19 cellular contexts compared by ENCODE assay signal in genomic region chr1:24110642-24111263, GRCh38. TPM values are rescaled to one million over a fixed set of nuclear protein-coding genes. Genes with fewer than 3 reads are reported as not detected.
DNase-seq lines count a peak whose midpoint lies in the region; ATAC-seq, FAIRE-seq and TF ChIP-seq lines count a peak whose summit lies in the region.
"Had no signal": no experiment of that assay in that cellular context is flagged by ENCODE, and none has a peak within 500 bp of the region (broad histone marks: within the 10 kb centered on the region; RNA-seq: fewer than 3 reads in every experiment).

No MANE protein-coding gene starts in this region.

- peak overlapping the region; percentile 20 for H3K9ac ChIP-seq in endothelial cell of umbilical vein (replicated peaks; ENCODE audit: extremely low read depth, insufficient read depth, low read length)
- peak overlapping the region; percentile 35 for H3K9ac ChIP-seq in keratinocyte (ENCODE audit: control insufficient read depth, extremely low read depth, insufficient read depth, low read length)
- peak overlapping the region; percentile 89 to 98 (median 97) for H3K9ac ChIP-seq in skeletal muscle tissue (ENCODE audit: low read depth in 1 of 3, low read length in 3 of 3)

- POLR2A ChIA-PET in endothelial cell of umbilical vein (lab: Charles Lee), result no interaction called here

- H3K79me2 ChIP-seq in endothelial cell of umbilical vein (ENCODE audit: control insufficient read depth, insufficient read depth, low read length) (no peaks in the 10 kb centered on the region), keratinocyte (ENCODE audit: control insufficient read depth, insufficient read depth, low read length) (no peaks in the 10 kb centered on the region)

- H3K9me3 ChIP-seq in endothelial cell of umbilical vein (replicated peaks; ENCODE audit: control insufficient read depth, insufficient read depth, low read length), result no peaks in the 10 kb centered on the region
- H3K9me3 ChIP-seq in keratinocyte (ENCODE audit: control insufficient read depth, low read depth, low read length), result no peaks in the 10 kb centered on the region
- H3K9me3 ChIP-seq in skeletal muscle tissue (ENCODE audit: control insufficient read depth in 3 of 3, low read length in 3 of 3), result no peaks in the 10 kb centered on the region
- H3K9me3 ChIP-seq: pancreas, upper lobe of left lung had no signal

- H4K20me1 ChIP-seq in endothelial cell of umbilical vein (replicated peaks; ENCODE audit: control insufficient read depth, extremely low read depth, insufficient read depth, low read length) (no peaks in the 10 kb centered on the region), keratinocyte (ENCODE audit: control insufficient read depth, extremely low read depth, insufficient read depth, low read length) (no peaks in the 10 kb centered on the region)

- dilution Hi-C loops in endothelial cell of umbilical vein (cut with MboI; ENCODE audit: extremely low pct_ligation_motif_present, low sequenced_read_pairs), result no loop called here
- dilution Hi-C loops in keratinocyte (cut with MboI; ENCODE audit: extremely low pct_ligation_motif_present, low sequenced_read_pairs), result no loop called here

- H3K4me2 ChIP-seq in endothelial cell of umbilical vein (ENCODE audit: insufficient read depth, low read length) (no peak overlapping the region), keratinocyte (ENCODE audit: control insufficient read depth, extremely low read depth, insufficient read depth, low read depth, low read length) (peak overlapping the region; percentile 83)

- H3K4me3 ChIP-seq in endothelial cell of umbilical vein (replicated peaks in 1 of 3; ENCODE audit: insufficient read depth in 1 of 3, low read depth in 1 of 3, low read length in 3 of 3), result no peak overlapping the region
- no peak overlapping the region for H3K4me3 ChIP-seq in keratinocyte (ENCODE audit: control insufficient read depth in 2 of 3, extremely low read depth in 1 of 3, insufficient read depth in 2 of 3, low read depth in 1 of 3, low read length in 3 of 3)
- peak overlapping the region; percentile 79 to 94 (median 81) for H3K4me3 ChIP-seq in skeletal muscle tissue (ENCODE audit: low read length in 3 of 3)
- H3K4me3 ChIP-seq: cardiac muscle cell, pancreas, upper lobe of left lung had no signal

- H2AFZ ChIP-seq in endothelial cell of umbilical vein (ENCODE audit: low read depth, low read length) (peak overlapping the region; percentile 94), keratinocyte (ENCODE audit: control insufficient read depth, low read length) (peak overlapping the region; percentile 88)

- peak; percentile 33 for FAIRE-seq in endothelial cell of umbilical vein (lab: Jason Lieb, UNC)
- FAIRE-seq in keratinocyte (lab: Jason Lieb, UNC), result no peak
- FAIRE-seq: pancreas had no signal

- H3K27ac ChIP-seq in endothelial cell of umbilical vein (ENCODE audit: insufficient read depth, low read depth, low read length), result no peak overlapping the region
- peak overlapping the region; percentile 46 for H3K27ac ChIP-seq in keratinocyte (ENCODE audit: control insufficient read depth, insufficient read depth, low read length)
- H3K27ac ChIP-seq in skeletal muscle tissue (ENCODE audit: low read depth, low read length), result peak overlapping the region; percentile 98
- H3K27ac ChIP-seq: cardiac muscle cell, pancreas, upper lobe of left lung had no signal

- H3K9me1 ChIP-seq in endothelial cell of umbilical vein (replicated peaks; ENCODE audit: control insufficient read depth, extremely low read depth, insufficient read depth, low read length) (no peaks in the 10 kb centered on the region), keratinocyte (ENCODE audit: control insufficient read depth, extremely low read depth, insufficient read depth, low read length) (peaks cover 2% of the 10 kb centered on the region)

- H3K27me3 ChIP-seq in endothelial cell of umbilical vein (ENCODE audit: control insufficient read depth in 2 of 2, insufficient read depth in 2 of 2, low read length in 2 of 2), result peaks cover 0 to 2% of the 10 kb centered on the region in 2 experiments
- no peaks in the 10 kb centered on the region for H3K27me3 ChIP-seq in keratinocyte (ENCODE audit: control insufficient read depth, extremely low read depth, insufficient read depth, low read length)
- H3K27me3 ChIP-seq in skeletal muscle tissue (ENCODE audit: control insufficient read depth in 3 of 3, insufficient read depth in 3 of 3, low read length in 3 of 3), result peaks cover 0 to 3% (median 2%) of the 10 kb centered on the region in 3 donors
- H3K27me3 ChIP-seq: cardiac muscle cell, pancreas, upper lobe of left lung had no signal

- H3K4me1 ChIP-seq in endothelial cell of umbilical vein (ENCODE audit: control insufficient read depth, extremely low read depth, insufficient read depth, low read length), result peaks cover 25% of the 10 kb centered on the region
- H3K4me1 ChIP-seq in keratinocyte (ENCODE audit: control insufficient read depth, extremely low read depth, insufficient read depth, low read length), result peaks cover 37% of the 10 kb centered on the region
- H3K4me1 ChIP-seq in skeletal muscle tissue (ENCODE audit: control insufficient read depth in 3 of 3, insufficient read depth in 3 of 3, low read length in 3 of 3), result peaks cover 59 to 64% (median 64%) of the 10 kb centered on the region in 3 donors
- H3K4me1 ChIP-seq: pancreas had no signal

- intact Hi-C loops in endothelial cell of umbilical vein (cut with micrococcal nuclease), result loop anchor here (5.0 kb wide), 1 partner anchor 153 kb away; the partner anchor contains the start of gene PNRC2

- CTCF ChIA-PET in endothelial cell of umbilical vein (lab: Charles Lee), result interaction anchor here (0.7 to 3.2 kb wide), 7 partner anchors 9 to 339 kb away, joined by 3 to 45 read pairs (median 5); partner anchors contain the start of gene NIPAL3

- no peak for TF ChIP-seq POLR2A in endothelial cell of umbilical vein (IDR thresholded peaks at IDR 0.05; ENCODE audit: low read depth, low read length)

- peak; percentile 38 for DNase-seq in GM03348 (ENCODE audit: low spot score)
- no peak for DNase-seq in endothelial cell of umbilical vein (ENCODE audit: low read depth, low spot score)
- DNase-seq in keratinocyte (ENCODE audit: low read depth, low spot score), result no peak
- DNase-seq in NCI-H1436 treated with DMSO at 0.1 percent for 48 hours (lab: John Stamatoyannopoulos, UW), result no peak
- DNase-seq in activated naive CD4-positive, alpha-beta T cell treated with Interleukin-2 at 50 U/mL for 16 hours, result no peak
- DNase-seq: activated T-cell treated with anti-CD3 and anti-CD28 coated beads, Interleukin-2, amount 50 U/mL, for 72 hours; left colon; NCI-H226; stimulated activated CD4-positive, alpha-beta T cell treated with anti-CD3 and anti-CD28 coated beads, Interleukin-15, amount 100 ng/mL, for 24 hours; stimulated activated naive CD4-positive, alpha-beta T cell treated with Interleukin-2 at 50 U/mL for 16 hours; T-helper 17 cell; upper lobe of left lung had no signal

- TF ChIP-seq CTCF in endothelial cell of umbilical vein (IDR thresholded peaks at IDR 0.05; ENCODE audit: extremely low read depth in 1 of 2, insufficient read depth in 1 of 2, low read depth in 1 of 2, low read length in 2 of 2), result no peak
- no peak for TF ChIP-seq CTCF in keratinocyte (optimal IDR thresholded peaks at IDR 0.05 in 1 of 3, IDR thresholded peaks at IDR 0.05 in 1 of 3, conservative IDR thresholded peaks at IDR 0.05 in 1 of 3; ENCODE audit: extremely low read depth in 1 of 3, insufficient read depth in 2 of 3, low read length in 3 of 3)

- ATAC-seq in GM19397 (IDR thresholded peaks at IDR 0.05; ENCODE audit: unreplicated experiment) (no peak), HG02981 (IDR thresholded peaks at IDR 0.05; ENCODE audit: unreplicated experiment) (no peak)
- ATAC-seq: activated CD8-positive, alpha-beta T cell treated with anti-CD3 and anti-CD28 coated beads for 36 hours; activated T-cell treated with anti-CD3 and anti-CD28 coated beads, Interleukin-2, amount 50 U/mL, for 72 hours; left colon; pancreas; T-helper 17 cell had no signal

- no TSS peak for BruUV-seq in endothelial cell of umbilical vein (replicated peaks; lab: Mats Ljungman, UMichigan)

- H3K36me3 ChIP-seq in endothelial cell of umbilical vein (ENCODE audit: control insufficient read depth in 2 of 2, extremely low read depth in 1 of 2, insufficient read depth in 2 of 2, low read length in 2 of 2) (no peaks in the 10 kb centered on the region), keratinocyte (ENCODE audit: control insufficient read depth in 2 of 2, extremely low read depth in 1 of 2, insufficient read depth in 2 of 2, low read length in 2 of 2) (no peaks in the 10 kb centered on the region), skeletal muscle tissue (ENCODE audit: control insufficient read depth in 3 of 3, insufficient read depth in 3 of 3, low read length in 3 of 3) (peaks cover 11 to 28% (median 20%) of the 10 kb centered on the region in 3 donors)
- H3K36me3 ChIP-seq: cardiac muscle cell, pancreas, upper lobe of left lung had no signal

RNA-seq across cellular contexts. Expression of gene MYOM3, which starts 1.2 kb away (rescaled TPM):
- 0.18 and 0.40 TPM in 2 replicates for total RNA-seq in endothelial cell of umbilical vein
- 0.06 and 0.11 TPM in 2 replicates for polyA plus RNA-seq in endothelial cell of umbilical vein
- polyA plus RNA-seq in endothelial cell of umbilical vein (2011; cell fraction: cytosol; rRNA removed), result 0.03 and 0.09 TPM in 2 replicates
- 0.14 and 0.22 TPM in 2 replicates for polyA plus RNA-seq in endothelial cell of umbilical vein (2011; cell fraction: nucleus; rRNA removed)
- 0.15 and 0.20 TPM in 2 replicates for polyA plus RNA-seq in endothelial cell of umbilical vein (2012)
- polyA minus RNA-seq in endothelial cell of umbilical vein, result 0.22 and 0.23 TPM in 2 replicates
- polyA minus RNA-seq in endothelial cell of umbilical vein (2011; cell fraction: cytosol; rRNA and poly(A)+ RNA removed), result not detected
- 0.10 TPM in 1 of 2 replicates, not detected in the other for polyA minus RNA-seq in endothelial cell of umbilical vein (2011; cell fraction: nucleus; rRNA and poly(A)+ RNA removed)
- polyA plus RNA-seq in keratinocyte, result 0.49 to 1.0 TPM (median 0.98 TPM) in 3 replicates
- polyA plus RNA-seq in keratinocyte (2011; ENCODE audit: low read depth), result 0.84 TPM
- 0.67 and 1.1 TPM in 2 replicates for polyA plus RNA-seq in keratinocyte (2011; cell fraction: cytosol; rRNA removed)
- 2.2 and 2.6 TPM in 2 replicates for polyA plus RNA-seq in keratinocyte (2011; cell fraction: nucleus; rRNA removed)
- polyA plus RNA-seq in keratinocyte (2012; ENCODE audit: low replicate concordance), result 1.4 and 1.6 TPM in 2 replicates
- polyA minus RNA-seq in keratinocyte, result 1.1 to 1.3 TPM (median 1.2 TPM) in 3 replicates
- 0.77 TPM for polyA minus RNA-seq in keratinocyte (2011; cell fraction: cytosol; rRNA and poly(A)+ RNA removed)
- polyA minus RNA-seq in keratinocyte (2011; cell fraction: nucleus; rRNA and poly(A)+ RNA removed), result 1.8 and 2.5 TPM in 2 replicates
- total RNA-seq in skeletal muscle tissue, result 340 TPM
- total RNA-seq: activated CD8-positive, alpha-beta T cell treated with anti-CD3 and anti-CD28 coated beads for 36 hours; activated T-cell treated with anti-CD3 and anti-CD28 coated beads, Interleukin-2, amount 50 U/mL, for 72 hours; T-helper 17 cell had no signal
- polyA plus RNA-seq: AG04450, cardiac muscle cell had no signal

RNA-seq across cellular contexts. Expression of gene IL22RA1, which starts 32.2 kb away (rescaled TPM):
- total RNA-seq in endothelial cell of umbilical vein (not detected in 2 replicates), skeletal muscle tissue (not detected)
- polyA plus RNA-seq in endothelial cell of umbilical vein (not detected in 2 replicates), keratinocyte (1.7 to 2.1 TPM (median 1.9 TPM) in 3 replicates)
- polyA plus RNA-seq in endothelial cell of umbilical vein (2011; cell fraction: cytosol; rRNA removed), result not detected in 2 replicates
- polyA plus RNA-seq in endothelial cell of umbilical vein (2011; cell fraction: nucleus; rRNA removed), result not detected in 2 replicates
- polyA plus RNA-seq in endothelial cell of umbilical vein (2012), result not detected in 2 replicates
- polyA minus RNA-seq in endothelial cell of umbilical vein (not detected in 2 replicates), keratinocyte (1.4 to 3.5 TPM (median 2.7 TPM) in 3 replicates)
- 0.92 TPM for polyA minus RNA-seq in endothelial cell of umbilical vein (2011; cell fraction: cytosol; rRNA and poly(A)+ RNA removed)
- not detected in 2 replicates for polyA minus RNA-seq in endothelial cell of umbilical vein (2011; cell fraction: nucleus; rRNA and poly(A)+ RNA removed)
- 5.1 TPM for polyA plus RNA-seq in keratinocyte (2011; ENCODE audit: low read depth)
- polyA plus RNA-seq in keratinocyte (2011; cell fraction: cytosol; rRNA removed), result 1.1 and 1.4 TPM in 2 replicates
- 2.6 and 3.3 TPM in 2 replicates for polyA plus RNA-seq in keratinocyte (2011; cell fraction: nucleus; rRNA removed)
- 2.1 and 10.3 TPM in 2 replicates for polyA plus RNA-seq in keratinocyte (2012; ENCODE audit: low replicate concordance)
- 0.77 TPM for polyA minus RNA-seq in keratinocyte (2011; cell fraction: cytosol; rRNA and poly(A)+ RNA removed)
- polyA minus RNA-seq in keratinocyte (2011; cell fraction: nucleus; rRNA and poly(A)+ RNA removed), result 1.0 and 1.5 TPM in 2 replicates
- total RNA-seq: activated CD8-positive, alpha-beta T cell treated with anti-CD3 and anti-CD28 coated beads for 36 hours; activated T-cell treated with anti-CD3 and anti-CD28 coated beads, Interleukin-2, amount 50 U/mL, for 72 hours; cardiac muscle cell; T-helper 17 cell had no signal
- polyA plus RNA-seq: AG04450, cardiac muscle cell had no signal

Comparison
In these comparisons a context has a peak if more than half of its experiments do, and no peak if none do; other contexts are left out.
1. H3K4me3 ChIP-seq: peak in skeletal muscle tissue (3 of 3); none in endothelial cell of umbilical vein (0 of 3) and keratinocyte (0 of 3).
2. H3K9ac ChIP-seq: peak in every context shown above with its lines; median percentile 97 in skeletal muscle tissue; 35 in keratinocyte; 20 in endothelial cell of umbilical vein.
3. RNA of gene MYOM3, which starts 1.2 kb away (total RNA-seq): 340 TPM in skeletal muscle tissue (single experiment); 0.18 to 0.40 TPM in endothelial cell of umbilical vein; every median in the first group is over 100 times any median in the second.